ENCODE assay signal across 9 cellular contexts in the genomic region with DNA sequence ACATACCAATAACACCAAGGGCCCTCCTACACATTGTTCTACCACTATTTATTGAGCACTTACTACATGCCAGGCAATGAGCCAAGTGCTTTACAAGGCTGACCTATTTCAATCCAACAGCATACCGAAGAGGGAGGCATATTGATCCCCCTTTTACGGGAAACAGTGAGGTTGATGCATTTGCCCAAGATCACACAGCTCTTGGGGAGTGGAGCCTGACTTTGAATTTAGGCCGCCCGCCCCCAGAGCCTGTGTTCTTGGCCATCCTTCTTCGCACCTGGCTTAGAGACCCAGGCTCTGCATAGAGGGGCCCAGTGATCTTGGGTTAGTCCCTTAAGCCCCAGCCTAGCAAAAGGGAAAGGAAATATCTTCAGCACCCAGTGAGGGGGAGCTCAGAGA.
A peak's percentile ranks its signal among the peaks of the same experiment; 100 is the strongest.
DNase-seq lines count a peak whose midpoint lies in the region; ATAC-seq and TF ChIP-seq lines count a peak whose summit lies in the region.
"Had no signal": no experiment of that assay in that cellular context is flagged by ENCODE, and none has a peak within 500 bp of the region (broad histone marks: within the 10 kb centered on the region; RNA-seq: fewer than 3 reads in every experiment).

No MANE protein-coding gene starts in this region.

- peak overlapping the region; percentile 86 for H2BK5ac ChIP-seq in IMR-90 (ENCODE audit: low read depth, low read length, poor library complexity, severe bottlenecking)

- H3K56ac ChIP-seq in IMR-90 (ENCODE audit: extremely low read depth, insufficient read depth, low read length) = peak overlapping the region; percentile 54; the same call in 1 of the 2 replicates

- peak overlapping the region; percentile 62 for H4K5ac ChIP-seq in IMR-90 (ENCODE audit: low read depth, low read length)

- peak overlapping the region; percentile 88 for H3K23ac ChIP-seq in IMR-90 (ENCODE audit: low read depth, low read length)

- DNase-seq in IMR-90 = peak; percentile 46
- DNase-seq in dorsolateral prefrontal cortex = no peak
- peak in 1 of 10 donors; percentile 12 for DNase-seq in naive thymus-derived CD8-positive, alpha-beta T cell
- DNase-seq in mucosa of descending colon = no peak
- no peak for DNase-seq in stimulated activated CD8-positive, alpha-beta memory T cell treated with anti-CD3 and anti-CD28 coated beads, Interleukin-4, amount 100 ng/mL, for 48 hours
- no peak for DNase-seq in midbrain (lab: John Stamatoyannopoulos, UW)
- DNase-seq: NCI-H1105 treated with DMSO at 0.1 percent for 48 hours had no signal

- H4K91ac ChIP-seq in IMR-90 (ENCODE audit: insufficient read depth, low read depth, low read length) = peak overlapping the region; percentile 100

- peak overlapping the region; percentile 33 for H3K18ac ChIP-seq in IMR-90 (ENCODE audit: low read depth, low read length)

- no peaks in the 10 kb centered on the region for H3K27me3 Mint-ChIP-seq in naive thymus-derived CD8-positive, alpha-beta T cell

- no TSS peak for BruUV-seq in IMR-90 (replicated peaks; lab: Mats Ljungman, UMichigan)

- H3K4me3 Mint-ChIP-seq in naive thymus-derived CD8-positive, alpha-beta T cell = peak overlapping the region; percentile 80 to 97 (median 86)

- H2AK5ac ChIP-seq in IMR-90 (ENCODE audit: low read depth, low read length) = peak overlapping the region; percentile 94

- peak overlapping the region; percentile 99 for H2BK15ac ChIP-seq in IMR-90 (ENCODE audit: low read depth, low read length)

- H3K9me1 ChIP-seq in IMR-90 (ENCODE audit: insufficient read depth, low read length) = peaks cover 35% of the 10 kb centered on the region

- H3K36me3 Mint-ChIP-seq in naive thymus-derived CD8-positive, alpha-beta T cell = peaks cover 0 to under 1% (median 0%) of the 10 kb centered on the region in 3 donors

- H3K14ac ChIP-seq in IMR-90 (replicated peaks; ENCODE audit: low read depth, low read length) = peak overlapping the region; percentile 98

- H3K36me3 ChIP-seq in IMR-90 (ENCODE audit: control insufficient read depth, insufficient read depth, low read length) (no peaks in the 10 kb centered on the region), mucosa of descending colon (ENCODE audit: low read depth) (no peaks in the 10 kb centered on the region)

- in situ Hi-C loops in IMR-90 (cut with MboI; ENCODE audit: low sequenced_read_pairs) = loop anchor here (10.0 kb wide), 1 partner anchor 269 kb away; no protein-coding TSS in a partner anchor

- H2BK20ac ChIP-seq in IMR-90 (ENCODE audit: low read depth, low read length) = peak overlapping the region; percentile 87

- H4K20me1 ChIP-seq in IMR-90 (ENCODE audit: insufficient read depth, low read length) = no peaks in the 10 kb centered on the region

- H4K8ac ChIP-seq in IMR-90 (ENCODE audit: low read depth in 2 of 2, low read length in 2 of 2) = peak overlapping the region; percentile 99 to 100

- H3K4me2 ChIP-seq in IMR-90 (ENCODE audit: low read depth, low read length) = peak overlapping the region; percentile 2; the same call in 1 of the 2 replicates

- H3K9me3 ChIP-seq in IMR-90 (ENCODE audit: control insufficient read depth, insufficient read depth, low read length) (no peaks in the 10 kb centered on the region), mucosa of descending colon (peaks cover under 1% of the 10 kb centered on the region)

- peaks cover 0 to 18% of the 10 kb centered on the region in 2 experiments; a peak in 2 of 4 replicates for H3K79me1 ChIP-seq in IMR-90 (ENCODE audit: low read depth in 1 of 2, low read length in 2 of 2)

- peaks cover 22 to 37% (median 31%) of the 10 kb centered on the region in 4 donors for H3K4me1 Mint-ChIP-seq in naive thymus-derived CD8-positive, alpha-beta T cell

- H2BK120ac ChIP-seq in IMR-90 (ENCODE audit: low read depth, low read length) = peak overlapping the region; percentile 94

- no peak for TF ChIP-seq CTCF in 22Rv1 (IDR thresholded peaks at IDR 0.05)
- TF ChIP-seq CTCF in IMR-90 (conservative IDR thresholded peaks at IDR 0.05; ENCODE audit: low read depth, low read length) = no peak
- TF ChIP-seq CTCF in dorsolateral prefrontal cortex (IDR thresholded peaks at IDR 0.05 in 54 of 56, conservative IDR thresholded peaks at IDR 0.05 in 2 of 56; ENCODE audit: low read depth in 1 of 56, partially characterized antibody in 56 of 56) = no peak
- no peak for TF ChIP-seq CTCF in mucosa of descending colon (IDR thresholded peaks at IDR 0.05)

- H3K4me3 ChIP-seq in IMR-90 (ENCODE audit: insufficient read depth, low read depth, low read length) (no peak overlapping the region), dorsolateral prefrontal cortex (peak overlapping the region in 57 of 59 donors; percentile 27 to 71 (median 53)), mucosa of descending colon (no peak overlapping the region)

- ATAC-seq in IMR-90 (ENCODE audit: low read depth) = no peak
- ATAC-seq in naive thymus-derived CD8-positive, alpha-beta T cell = peak; percentile 33 to 43
- no peak for ATAC-seq in mucosa of descending colon
- no peak for ATAC-seq in esophagus mucosa

- peaks cover 0 to under 1% (median 0%) of the 10 kb centered on the region in 9 donors for H3K9me3 Mint-ChIP-seq in naive thymus-derived CD8-positive, alpha-beta T cell

- CTCF ChIA-PET in IMR-90 (lab: Yijun Ruan, JAX) = no interaction called here

- H3K4me1 ChIP-seq in IMR-90 (ENCODE audit: control insufficient read depth, insufficient read depth, low read length) (peaks cover 42% of the 10 kb centered on the region), mucosa of descending colon (ENCODE audit: low read depth) (peaks cover 27% of the 10 kb centered on the region)

- intact Hi-C loops in IMR-90 (cut with micrococcal nuclease) = no loop called here
- intact Hi-C loops in dorsolateral prefrontal cortex (cut with DNase I) = loop anchor here in 1 of 2 donors (5.0 kb wide), 1 partner anchor 66 kb away; no protein-coding TSS in a partner anchor
- intact Hi-C loops in mucosa of descending colon (cut with DNase I, micrococcal nuclease) = no loop called here

- POLR2A ChIA-PET in IMR-90 (lab: Charles Lee; ENCODE audit: unreplicated experiment) = no interaction called here
- POLR2A ChIA-PET in naive thymus-derived CD8-positive, alpha-beta T cell (lab: Charles Lee) = interaction anchor here (0.6 to 3.5 kb wide), 8 partner anchors 13 to 271 kb away, joined by 3 to 19 read pairs (median 4); a partner anchor contains a TSS

- no peaks in the 10 kb centered on the region for H3K27me3 ChIP-seq in IMR-90 (ENCODE audit: control insufficient read depth, insufficient read depth, low read length)
- H3K27me3 ChIP-seq in dorsolateral prefrontal cortex = no peaks in the 10 kb centered on the region

- no CpG with 5 or more reads among the region's 5 CpGs for WGBS in IMR-90 (ENCODE audit: extremely low coverage in 2 of 2, insufficient read length in 1 of 2), 2 experiments

- TF ChIP-seq RAD21 in IMR-90 (IDR thresholded peaks at IDR 0.05; ENCODE audit: low read length) = no peak

- TF ChIP-seq POLR2A in IMR-90 (IDR thresholded peaks at IDR 0.05; ENCODE audit: low read depth, low read length) = no peak

- H3K27ac Mint-ChIP-seq in naive thymus-derived CD8-positive, alpha-beta T cell = peak overlapping the region in 9 of 10 donors; percentile 18 to 90 (median 74)

- H3K9ac ChIP-seq in IMR-90 (ENCODE audit: low read depth, low read length) = peak overlapping the region; percentile 19; the same call in 1 of the 2 replicates

- H3K27ac ChIP-seq in 22Rv1 (peak overlapping the region; percentile 83), IMR-90 (ENCODE audit: insufficient read depth, low read length) (peak overlapping the region; percentile 78), dorsolateral prefrontal cortex (peak overlapping the region in 58 of 59 donors; percentile 51 to 97 (median 88))

- H2AK9ac ChIP-seq in IMR-90 (replicated peaks; ENCODE audit: low read depth, low read length, poor library complexity) = peak overlapping the region; percentile 89

- peak overlapping the region; percentile 91 for H3K4ac ChIP-seq in IMR-90 (ENCODE audit: low read depth, low read length)

- H2AFZ ChIP-seq in IMR-90 (replicated peaks; ENCODE audit: low read length, poor library complexity) = peak overlapping the region; percentile 95

- dilution Hi-C loops in IMR-90 (cut with HindIII; ENCODE audit: low sequenced_read_pairs, unreplicated experiment) = no loop called here

TF ChIP-seq in IMR-90, 13 proteins besides CTCF, POLR2A, EP300 and RAD21:
- TF ChIP-seq MAZ (IDR thresholded peaks at IDR 0.05; ENCODE audit: borderline replicate concordance, low read depth, low read length) (no peak), SMC3 (IDR thresholded peaks at IDR 0.05; ENCODE audit: low read depth, low read length) (no peak), RCOR1 (IDR thresholded peaks at IDR 0.05; ENCODE audit: insufficient replicate concordance, low read length) (no peak), CHD1 (IDR thresholded peaks at IDR 0.05; ENCODE audit: low read depth, low read length) (no peak), BHLHE40 (IDR thresholded peaks at IDR 0.05; ENCODE audit: low read depth, low read length) (no peak), MAFK (IDR thresholded peaks at IDR 0.05; ENCODE audit: low read depth, low read length) (no peak), NFE2L2 (IDR thresholded peaks at IDR 0.05; ENCODE audit: low read depth, low read length) (no peak), FOS (IDR thresholded peaks at IDR 0.05; ENCODE audit: low read depth, low read length) (no peak)
- TF ChIP-seq, protein P1, sequence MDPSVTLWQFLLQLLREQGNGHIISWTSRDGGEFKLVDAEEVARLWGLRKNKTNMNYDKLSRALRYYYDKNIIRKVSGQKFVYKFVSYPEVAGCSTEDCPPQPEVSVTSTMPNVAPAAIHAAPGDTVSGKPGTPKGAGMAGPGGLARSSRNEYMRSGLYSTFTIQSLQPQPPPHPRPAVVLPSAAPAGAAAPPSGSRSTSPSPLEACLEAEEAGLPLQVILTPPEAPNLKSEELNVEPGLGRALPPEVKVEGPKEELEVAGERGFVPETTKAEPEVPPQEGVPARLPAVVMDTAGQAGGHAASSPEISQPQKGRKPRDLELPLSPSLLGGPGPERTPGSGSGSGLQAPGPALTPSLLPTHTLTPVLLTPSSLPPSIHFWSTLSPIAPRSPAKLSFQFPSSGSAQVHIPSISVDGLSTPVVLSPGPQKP (IDR thresholded peaks at IDR 0.05; ENCODE audit: borderline replicate concordance, low read depth, low read length) = no peak
- TF ChIP-seq, protein P2, sequence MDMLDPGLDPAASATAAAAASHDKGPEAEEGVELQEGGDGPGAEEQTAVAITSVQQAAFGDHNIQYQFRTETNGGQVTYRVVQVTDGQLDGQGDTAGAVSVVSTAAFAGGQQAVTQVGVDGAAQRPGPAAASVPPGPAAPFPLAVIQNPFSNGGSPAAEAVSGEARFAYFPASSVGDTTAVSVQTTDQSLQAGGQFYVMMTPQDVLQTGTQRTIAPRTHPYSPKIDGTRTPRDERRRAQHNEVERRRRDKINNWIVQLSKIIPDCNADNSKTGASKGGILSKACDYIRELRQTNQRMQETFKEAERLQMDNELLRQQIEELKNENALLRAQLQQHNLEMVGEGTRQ (IDR thresholded peaks at IDR 0.05; ENCODE audit: low read depth, low read length) = no peak

Comparison
In these comparisons a context has a peak if more than half of its experiments do, and no peak if none do; other contexts are left out.
1. ATAC-seq: peak in naive thymus-derived CD8-positive, alpha-beta T cell (2 of 2); none in IMR-90 (single experiment), mucosa of descending colon (single experiment) and esophagus mucosa (single experiment).
2. H3K4me3 ChIP-seq: peak in dorsolateral prefrontal cortex (57 of 59); none in IMR-90 (single experiment) and mucosa of descending colon (single experiment).
3. Peak in every context shown above with its lines, with median percentiles within 50 percentile points of each other: H3K27ac ChIP-seq.